In genomic region chr10:79070091-79070610, GRCh38 we compare ENCODE assay signal across 8 cellular contexts. TPM values are rescaled to one million over a fixed set of nuclear protein-coding genes. Genes with fewer than 3 reads are reported as not detected.
DNase-seq lines count a peak whose midpoint lies in the region; ATAC-seq and TF ChIP-seq lines count a peak whose summit lies in the region.

No MANE protein-coding gene starts in this region.

- intact Hi-C loops in ascending aorta (cut with DNase I) = loop anchor here (1.0 to 5.0 kb wide), 4 partner anchors 15 to 177 kb away; no protein-coding TSS in a partner anchor
- intact Hi-C loops in sciatic nerve (cut with DNase I) = loop anchor here (10.0 kb wide), 1 partner anchor 125 kb away; no protein-coding TSS in a partner anchor

- H3K9me3 Mint-ChIP-seq in stimulated activated naive CD8-positive, alpha-beta T cell treated with anti-CD3 and anti-CD28 coated beads, Interleukin-15, Interleukin-2, amounts not matched to agents 100 ng/mL and 50 ng/mL, for 24 hours = no peaks in the 10 kb centered on the region

- peaks cover 13 to 37% of the 10 kb centered on the region in 2 donors for H3K4me1 ChIP-seq in ascending aorta

- no peak for ATAC-seq in stimulated activated naive CD8-positive, alpha-beta T cell treated with anti-CD3 and anti-CD28 coated beads, Interleukin-15, Interleukin-2, amounts not matched to agents 100 U/mL and 50 U/mL, for 24 hours
- ATAC-seq in sciatic nerve (no peak), HG03457 (IDR thresholded peaks at IDR 0.05; ENCODE audit: unreplicated experiment) (no peak), HG03280 (IDR thresholded peaks at IDR 0.05; ENCODE audit: unreplicated experiment) (no peak)

- peak overlapping the region; percentile 98 to 99 for H3K27ac ChIP-seq in ascending aorta

- peak overlapping the region; percentile 63 for H3K27ac Mint-ChIP-seq in stimulated activated naive CD8-positive, alpha-beta T cell treated with anti-CD3 and anti-CD28 coated beads, Interleukin-15, Interleukin-2, amounts not matched to agents 100 ng/mL and 50 ng/mL, for 24 hours

- peak overlapping the region; percentile 89 for H3K4me3 Mint-ChIP-seq in stimulated activated naive CD8-positive, alpha-beta T cell treated with anti-CD3 and anti-CD28 coated beads, Interleukin-15, Interleukin-2, amounts not matched to agents 100 ng/mL and 50 ng/mL, for 24 hours

- no peak for TF ChIP-seq CTCF in ascending aorta (IDR thresholded peaks at IDR 0.05)

- H3K4me3 ChIP-seq in ascending aorta = peak overlapping the region; percentile 90 to 98

- H3K36me3 ChIP-seq in ascending aorta = no peaks in the 10 kb centered on the region

- peaks cover 3% of the 10 kb centered on the region for H3K27me3 Mint-ChIP-seq in stimulated activated naive CD8-positive, alpha-beta T cell treated with anti-CD3 and anti-CD28 coated beads, Interleukin-15, Interleukin-2, amounts not matched to agents 100 ng/mL and 50 ng/mL, for 24 hours

- no peaks in the 10 kb centered on the region for H3K36me3 Mint-ChIP-seq in stimulated activated naive CD8-positive, alpha-beta T cell treated with anti-CD3 and anti-CD28 coated beads, Interleukin-15, Interleukin-2, amounts not matched to agents 100 ng/mL and 50 ng/mL, for 24 hours (ENCODE audit: low read depth)

- no peaks in the 10 kb centered on the region for H3K9me3 ChIP-seq in ascending aorta

- no peak for DNase-seq in stimulated activated naive CD8-positive, alpha-beta T cell treated with anti-CD3 and anti-CD28 coated beads, Interleukin-15, Interleukin-2, amounts not matched to agents 100 U/mL and 50 U/mL, for 24 hours
- DNase-seq in ascending aorta (ENCODE audit: low spot score in 2 of 2) = peak in 1 of 2 donors; percentile 77
- peak in 26 of 51 donors; percentile 29 to 81 (median 64) for DNase-seq in hypothalamus (lab: John Stamatoyannopoulos, UW)
- peak; percentile 72 for DNase-seq in sciatic nerve (ENCODE audit: low spot score)
- no peak for DNase-seq in NK-92 (lab: John Stamatoyannopoulos, UW; ENCODE audit: unreplicated experiment)

- peaks cover 27% of the 10 kb centered on the region for H3K4me1 Mint-ChIP-seq in stimulated activated naive CD8-positive, alpha-beta T cell treated with anti-CD3 and anti-CD28 coated beads, Interleukin-15, Interleukin-2, amounts not matched to agents 100 ng/mL and 50 ng/mL, for 24 hours (ENCODE audit: low read depth)

- no peaks in the 10 kb centered on the region for H3K27me3 ChIP-seq in ascending aorta

RNA-seq across cellular contexts. Expression of gene ZMIZ1, which starts 1.4 kb away (rescaled TPM):
- total RNA-seq in ascending aorta (96.2 TPM), sciatic nerve (96.7 TPM)

Comparison
In these comparisons a context has a peak if more than half of its experiments do, and no peak if none do; other contexts are left out.
1. DNase-seq: peak in hypothalamus (26 of 51) and sciatic nerve (single experiment); none in stimulated activated naive CD8-positive, alpha-beta T cell treated with anti-CD3 and anti-CD28 coated beads, Interleukin-15, Interleukin-2, amounts not matched to agents 100 U/mL and 50 U/mL, for 24 hours (single experiment) and NK-92 (single experiment).